In the genomic region with DNA sequence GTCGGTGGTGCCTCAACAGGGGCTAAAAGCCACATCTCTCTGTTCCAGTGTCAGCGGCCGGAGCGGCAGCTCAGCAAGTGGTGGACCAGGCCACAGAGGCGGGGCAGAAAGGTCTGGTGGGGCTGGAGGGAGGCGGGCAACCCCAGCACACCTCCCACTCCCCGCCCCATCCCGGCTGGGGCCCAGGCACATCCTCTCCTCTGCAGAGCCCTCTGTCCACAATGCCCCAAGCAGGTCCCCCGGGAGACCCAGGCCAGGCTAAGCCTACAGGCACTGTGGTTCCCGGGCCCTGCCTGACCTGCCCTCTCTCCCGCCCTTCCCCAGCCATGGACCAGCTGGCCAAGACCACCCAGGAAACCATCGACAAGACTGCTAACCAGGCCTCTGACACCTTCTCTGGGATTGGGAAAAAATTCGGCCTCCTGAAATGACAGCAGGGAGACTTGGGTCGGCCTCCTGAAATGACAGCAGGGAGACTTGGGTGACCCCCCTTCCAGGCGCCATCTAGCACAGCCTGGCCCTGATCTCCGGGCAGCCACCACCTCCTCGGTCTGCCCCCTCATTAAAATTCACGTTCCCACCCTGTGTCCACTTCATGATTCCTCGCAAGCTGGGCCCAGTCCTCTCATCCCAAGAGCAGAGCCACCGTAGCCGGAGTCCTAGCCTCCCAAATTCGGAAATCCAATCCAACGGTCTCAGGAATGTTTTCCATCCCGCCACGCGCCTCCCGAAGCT, we compare ENCODE assay signal across 8 cellular contexts. TPM values are rescaled to one million over a fixed set of nuclear protein-coding genes. Genes with fewer than 3 reads are reported as not detected.
DNase-seq lines count a peak whose midpoint lies in the region; ATAC-seq and TF ChIP-seq lines count a peak whose summit lies in the region.

No MANE protein-coding gene starts in this region.

- H3K9me3 Mint-ChIP-seq in activated naive CD4-positive, alpha-beta T cell treated with anti-CD3 and anti-CD28 coated beads, Interleukin-2, amount 10 ng/mL, durations not matched to agents 7 days and 5 days, result no peaks in the 10 kb centered on the region
- H3K9me3 Mint-ChIP-seq in activated T-cell treated with anti-CD3 and anti-CD28 coated beads, Interleukin-2, amount 50 U/mL, for 4 hours, result no peaks in the 10 kb centered on the region
- H3K9me3 Mint-ChIP-seq in glutamatergic neuron (ENCODE audit: unreplicated experiment), result peaks cover 14% of the 10 kb centered on the region

- peaks cover 19% of the 10 kb centered on the region for H3K4me1 ChIP-seq in ovary (ENCODE audit: insufficient read depth)

- TF ChIP-seq EP300 in ovary (IDR thresholded peaks at IDR 0.05), result no peak

- TF ChIP-seq POLR2A in ovary (IDR thresholded peaks at IDR 0.05), result peak; percentile 62

- no peaks in the 10 kb centered on the region for H3K36me3 ChIP-seq in ovary

- 4 to 7% (median 7%) methylated on average over 27 of the region's 27 CpGs for WGBS in ovary, 3 donors

- peaks cover 84% of the 10 kb centered on the region for H3K27me3 Mint-ChIP-seq in activated naive CD4-positive, alpha-beta T cell treated with anti-CD3 and anti-CD28 coated beads, Interleukin-2, amount 10 ng/mL, durations not matched to agents 7 days and 5 days
- no peaks in the 10 kb centered on the region for H3K27me3 Mint-ChIP-seq in activated T-cell treated with anti-CD3 and anti-CD28 coated beads, Interleukin-2, amount 50 U/mL, for 4 hours (ENCODE audit: low read depth)
- H3K27me3 Mint-ChIP-seq in glutamatergic neuron (ENCODE audit: unreplicated experiment), result peaks cover 18% of the 10 kb centered on the region

- peak overlapping the region; percentile 97 to 99 for H3K27ac ChIP-seq in ovary

- TF ChIP-seq CTCF in glutamatergic neuron (IDR thresholded peaks at IDR 0.05; ENCODE audit: partially characterized antibody, unreplicated experiment) (no peak), ovary (IDR thresholded peaks at IDR 0.05) (no peak)

- DNase-seq in activated naive CD4-positive, alpha-beta T cell treated with anti-CD3 and anti-CD28 coated beads, Interleukin-2, amount 10 ng/mL, durations not matched to agents 7 days and 5 days, result no peak
- DNase-seq in activated naive CD4-positive, alpha-beta T cell (lab: John Stamatoyannopoulos, UW), result no peak
- no peak for DNase-seq in activated T-cell treated with anti-CD3 and anti-CD28 coated beads, Interleukin-2, amount 50 U/mL, for 4 hours
- DNase-seq in glutamatergic neuron, result peak; percentile 76
- DNase-seq in ovary, result peak; percentile 87 to 91 (median 87)
- DNase-seq in NCI-H748 treated with DMSO at 0.1 percent for 48 hours (lab: John Stamatoyannopoulos, UW), result no peak
- DNase-seq in CD1c-positive myeloid dendritic cell (ENCODE audit: extremely low spot score), result no peak
- no peak for DNase-seq in NCI-H1417 treated with DMSO at 0.1 percent for 48 hours (lab: John Stamatoyannopoulos, UW)

- H3K27me3 ChIP-seq in ovary, result no peaks in the 10 kb centered on the region

- intact Hi-C loops in ovary (cut with DNase I), result loop anchor here in 1 of 4 donors (5.0 kb wide), 1 partner anchor 122 kb away; the partner anchor contains the start of gene GLUD1

- ATAC-seq in activated T-cell treated with anti-CD3 and anti-CD28 coated beads, Interleukin-2, amount 50 U/mL, for 4 hours, result no peak

- H3K36me3 Mint-ChIP-seq in activated naive CD4-positive, alpha-beta T cell treated with anti-CD3 and anti-CD28 coated beads, Interleukin-2, amount 10 ng/mL, durations not matched to agents 7 days and 5 days, result no peaks in the 10 kb centered on the region
- no peaks in the 10 kb centered on the region for H3K36me3 Mint-ChIP-seq in activated T-cell treated with anti-CD3 and anti-CD28 coated beads, Interleukin-2, amount 50 U/mL, for 4 hours (ENCODE audit: insufficient read depth)
- H3K36me3 Mint-ChIP-seq in glutamatergic neuron (ENCODE audit: unreplicated experiment), result no peaks in the 10 kb centered on the region

- H3K27ac Mint-ChIP-seq in activated naive CD4-positive, alpha-beta T cell treated with anti-CD3 and anti-CD28 coated beads, Interleukin-2, amount 10 ng/mL, durations not matched to agents 7 days and 5 days, result peak overlapping the region; percentile 75
- peak overlapping the region; percentile 87 for H3K27ac Mint-ChIP-seq in glutamatergic neuron (ENCODE audit: unreplicated experiment)

- peak overlapping the region; percentile 71 for H3K4me3 ChIP-seq in ovary

- H3K9me3 ChIP-seq in ovary, result no peaks in the 10 kb centered on the region

- CTCF ChIA-PET in activated naive CD4-positive, alpha-beta T cell treated with anti-CD3 and anti-CD28 coated beads, Interleukin-2, amount 10 ng/mL, durations not matched to agents 7 days and 5 days (lab: Charles Lee), result interaction anchor here (0.7 to 5.4 kb wide), 4 partner anchors 10 to 123 kb away, joined by 3 to 46 read pairs (median 4); no protein-coding TSS in a partner anchor

- H3K4me1 Mint-ChIP-seq in activated naive CD4-positive, alpha-beta T cell treated with anti-CD3 and anti-CD28 coated beads, Interleukin-2, amount 10 ng/mL, durations not matched to agents 7 days and 5 days, result peaks cover 43% of the 10 kb centered on the region
- peaks cover 37% of the 10 kb centered on the region for H3K4me1 Mint-ChIP-seq in activated T-cell treated with anti-CD3 and anti-CD28 coated beads, Interleukin-2, amount 50 U/mL, for 4 hours (ENCODE audit: low read depth)
- H3K4me1 Mint-ChIP-seq in glutamatergic neuron (ENCODE audit: low read depth, unreplicated experiment), result peaks cover 25% of the 10 kb centered on the region

- peak overlapping the region; percentile 65 for H3K4me3 Mint-ChIP-seq in activated naive CD4-positive, alpha-beta T cell treated with anti-CD3 and anti-CD28 coated beads, Interleukin-2, amount 10 ng/mL, durations not matched to agents 7 days and 5 days
- peak overlapping the region; percentile 74 for H3K4me3 Mint-ChIP-seq in activated T-cell treated with anti-CD3 and anti-CD28 coated beads, Interleukin-2, amount 50 U/mL, for 4 hours
- H3K4me3 Mint-ChIP-seq in glutamatergic neuron (ENCODE audit: unreplicated experiment), result peak overlapping the region; percentile 80

RNA-seq across cellular contexts. Expression of gene ADIRF, which starts 2.0 kb away (rescaled TPM):
- total RNA-seq in activated T-cell treated with anti-CD3 and anti-CD28 coated beads, Interleukin-2, amount 50 U/mL, for 4 hours, result under 1 TPM in 1 of 3 donors, not detected in 2; 0.48 TPM
- not detected for total RNA-seq in glutamatergic neuron (ENCODE audit: unreplicated experiment)
- 100 to 1,000 TPM; 154 to 451 (median 231) TPM for total RNA-seq in ovary
- polyA plus RNA-seq in ovary, result 100 to 1,000 TPM in 1 of 2 donors, 10 to 100 TPM in 1; 57.4 to 528 TPM

RNA-seq across cellular contexts. Expression of gene SNCG, which starts 11.9 kb away (rescaled TPM):
- under 1 TPM in 1 of 3 donors, not detected in 2; 0.63 TPM for total RNA-seq in activated T-cell treated with anti-CD3 and anti-CD28 coated beads, Interleukin-2, amount 50 U/mL, for 4 hours
- 431 TPM for total RNA-seq in glutamatergic neuron (ENCODE audit: unreplicated experiment)
- total RNA-seq in ovary, result 10 to 100 TPM; 15.4 to 76.1 (median 43.6) TPM
- 10 to 100 TPM; 13.7 to 41.9 TPM for polyA plus RNA-seq in ovary

RNA-seq across cellular contexts. Expression of gene MMRN2, which starts 12.9 kb away (rescaled TPM):
- total RNA-seq in activated T-cell treated with anti-CD3 and anti-CD28 coated beads, Interleukin-2, amount 50 U/mL, for 4 hours, result under 1 TPM in 1 of 3 donors, not detected in 2; 0.18 TPM
- 5.4 TPM for total RNA-seq in glutamatergic neuron (ENCODE audit: unreplicated experiment)
- total RNA-seq in ovary, result 10 to 100 TPM; 11.3 to 44.6 (median 18.5) TPM
- polyA plus RNA-seq in ovary, result 10 to 100 TPM; 21.2 to 29.9 TPM

RNA-seq across cellular contexts. Expression of gene FAM25A, which starts 49.8 kb away (rescaled TPM):
- total RNA-seq in activated T-cell treated with anti-CD3 and anti-CD28 coated beads, Interleukin-2, amount 50 U/mL, for 4 hours, result not detected
- total RNA-seq in glutamatergic neuron (ENCODE audit: unreplicated experiment) (not detected), ovary (not detected)
- not detected for polyA plus RNA-seq in ovary

Comparison
In these comparisons a context has a peak if more than half of its experiments do, and no peak if none do; other contexts are left out.
1. DNase-seq: peak in glutamatergic neuron (single experiment) and ovary (5 of 5); none in activated naive CD4-positive, alpha-beta T cell treated with anti-CD3 and anti-CD28 coated beads, Interleukin-2, amount 10 ng/mL, durations not matched to agents 7 days and 5 days (single experiment), activated naive CD4-positive, alpha-beta T cell (0 of 4), activated T-cell treated with anti-CD3 and anti-CD28 coated beads, Interleukin-2, amount 50 U/mL, for 4 hours (single experiment), NCI-H748 treated with DMSO at 0.1 percent for 48 hours (single experiment), CD1c-positive myeloid dendritic cell (single experiment) and NCI-H1417 treated with DMSO at 0.1 percent for 48 hours (single experiment).
2. RNA of gene ADIRF, which starts 2.0 kb away (total RNA-seq): 154 to 451 TPM in ovary; not detected in glutamatergic neuron (single experiment) and 0.48 TPM in activated T-cell treated with anti-CD3 and anti-CD28 coated beads, Interleukin-2, amount 50 U/mL, for 4 hours; every median in the first group is over 100 times any median in the second.
3. RNA of gene SNCG, which starts 11.9 kb away (total RNA-seq): 431 TPM in glutamatergic neuron (single experiment) and 15.4 to 76.1 TPM in ovary; 0.63 TPM in activated T-cell treated with anti-CD3 and anti-CD28 coated beads, Interleukin-2, amount 50 U/mL, for 4 hours; every median in the first group is over 10 times any median in the second.
4. Peak in every context shown above with its lines, with median percentiles within 50 percentile points of each other: H3K4me3 Mint-ChIP-seq.